In genomic region chr13:38223093-38223492, GRCh38 we compare ENCODE assay signal across 11 cellular contexts.
DNase-seq lines count a peak whose midpoint lies in the region; TF ChIP-seq lines count a peak whose summit lies in the region.
"Had no signal": no experiment of that assay in that cellular context is flagged by ENCODE, and none has a peak within 500 bp of the region (broad histone marks: within the 10 kb centered on the region; RNA-seq: fewer than 3 reads in every experiment).

No MANE protein-coding gene starts in this region.

- H2BK5ac ChIP-seq in H9 (ENCODE audit: insufficient read length, low read length) = no peak overlapping the region

- H3K18ac ChIP-seq in H9 (ENCODE audit: insufficient read length, low read depth, low read length) = no peak overlapping the region

- no peak overlapping the region for H3K4ac ChIP-seq in H9 (ENCODE audit: low read depth, low read length)

- no peaks in the 10 kb centered on the region for H3K27me3 ChIP-seq in H9 (ENCODE audit: insufficient read depth, low read length)
- H3K27me3 ChIP-seq: colonic mucosa had no signal

- peaks cover 0 to 3% of the 10 kb centered on the region in 2 experiments; a peak in 1 of 4 replicates for H3K4me1 Mint-ChIP-seq in H9
- H3K4me1 Mint-ChIP-seq: naive thymus-derived CD4-positive, alpha-beta T cell had no signal

- H3K27ac ChIP-seq in H9 (ENCODE audit: insufficient read length, low read depth, low read length) = no peak overlapping the region
- H3K27ac ChIP-seq: colonic mucosa had no signal

- H2BK15ac ChIP-seq in H9 (ENCODE audit: low read depth, low read length) = no peak overlapping the region

- H3T11ph ChIP-seq in H9 (ENCODE audit: low read length) = no peak overlapping the region

- H3K4me2 ChIP-seq in H9 (ENCODE audit: insufficient read depth, insufficient read length, low read length) = no peak overlapping the region

- H3K4me1 ChIP-seq in H9 (ENCODE audit: insufficient read depth, low read length) = no peaks in the 10 kb centered on the region
- H3K4me1 ChIP-seq: colonic mucosa had no signal

- in situ Hi-C loops in SK-MEL-5 (cut with HindIII; ENCODE audit: low pct_unique_long_range_greater_than_20kb, low sequenced_read_pairs) = no loop called here

- no peak overlapping the region for H3K23ac ChIP-seq in H9 (ENCODE audit: insufficient read length, low read depth, low read length)

- no peak overlapping the region for H2AFZ ChIP-seq in H9 (ENCODE audit: low read length)

- H3K56ac ChIP-seq in H9 (ENCODE audit: insufficient read length, low read depth, low read length) = no peak overlapping the region

- H3K23me2 ChIP-seq in H9 (ENCODE audit: insufficient read length, low read depth, low read length, poor library complexity, severe bottlenecking) = no peaks in the 10 kb centered on the region

- no peak overlapping the region for H2AK5ac ChIP-seq in H9 (ENCODE audit: insufficient read length, low read length)

- peak; percentile 76 for TF ChIP-seq CTCF in H9 (conservative IDR thresholded peaks at IDR 0.05)

- no peak overlapping the region for H4K91ac ChIP-seq in H9 (ENCODE audit: insufficient read length, low read depth, low read length)

- no peak overlapping the region for H3K4me3 Mint-ChIP-seq in H9
- H3K4me3 Mint-ChIP-seq: naive thymus-derived CD4-positive, alpha-beta T cell had no signal

- no peaks in the 10 kb centered on the region for H3K36me3 Mint-ChIP-seq in H9 (ENCODE audit: insufficient read depth in 1 of 3, low read depth in 3 of 3)
- H3K36me3 Mint-ChIP-seq: naive thymus-derived CD4-positive, alpha-beta T cell had no signal

- H3K79me2 ChIP-seq in H9 (ENCODE audit: insufficient read depth, low read length) = no peaks in the 10 kb centered on the region

- no peak overlapping the region for H4K5ac ChIP-seq in H9 (ENCODE audit: insufficient read length, low read depth, low read length)

- H2BK12ac ChIP-seq in H9 (ENCODE audit: insufficient read length, low read depth, low read length) = no peak overlapping the region

- no peak overlapping the region for H3K9ac ChIP-seq in H9 (ENCODE audit: extremely low read depth, insufficient read length, low read length)

- DNase-seq in A172 (ENCODE audit: low spot score) (peak; percentile 13), H9 (no peak), SK-MEL-5 (ENCODE audit: low read depth, low spot score) (peak; percentile 55), hepatic stellate cell (ENCODE audit: low spot score) (peak; percentile 0), NOMO-1 treated with DMSO at 0.1 percent for 48 hours (lab: John Stamatoyannopoulos, UW; ENCODE audit: unreplicated experiment) (no peak), germinal center (ENCODE audit: low spot score) (no peak), amygdala (lab: John Stamatoyannopoulos, UW) (no peak), LoVo (ENCODE audit: low spot score) (no peak)
- DNase-seq: Calu3; colonic mucosa; naive thymus-derived CD4-positive, alpha-beta T cell had no signal

- no peak overlapping the region for H3K14ac ChIP-seq in H9 (ENCODE audit: insufficient read depth, low read length)

- no peak overlapping the region for H2BK20ac ChIP-seq in H9 (ENCODE audit: low read depth, low read length, poor library complexity, severe bottlenecking)

- no peaks in the 10 kb centered on the region for H3K9me3 Mint-ChIP-seq in H9

- no peaks in the 10 kb centered on the region for H3K27me3 Mint-ChIP-seq in H9 (ENCODE audit: low read depth)

- no peak overlapping the region for H4K8ac ChIP-seq in H9 (replicated peaks; ENCODE audit: insufficient read length, low read depth, low read length)

- no peak overlapping the region for H3K27ac Mint-ChIP-seq in H9
- H3K27ac Mint-ChIP-seq: naive thymus-derived CD4-positive, alpha-beta T cell had no signal

- H3K9me3 ChIP-seq in H9 (ENCODE audit: control insufficient read depth, low read depth, low read length) = no peaks in the 10 kb centered on the region
- H3K9me3 ChIP-seq: colonic mucosa had no signal

- H3K79me1 ChIP-seq in H9 (ENCODE audit: insufficient read depth, low read depth, low read length, poor library complexity, severe bottlenecking) = no peaks in the 10 kb centered on the region

- no peak overlapping the region for H2BK120ac ChIP-seq in H9 (ENCODE audit: low read depth, low read length, poor library complexity, severe bottlenecking)

- no peaks in the 10 kb centered on the region for H4K20me1 ChIP-seq in H9 (ENCODE audit: control insufficient read depth, insufficient read depth, insufficient read length)

- no CpG with 5 or more reads among the region's 1 CpG for WGBS in H9 (ENCODE audit: extremely low coverage, insufficient read length, low lambda C conversion rate)

Comparison
In these comparisons a context has a peak if more than half of its experiments do, and no peak if none do; other contexts are left out.
1. DNase-seq: peak in A172 (single experiment), SK-MEL-5 (single experiment) and hepatic stellate cell (single experiment); none in H9 (single experiment), NOMO-1 treated with DMSO at 0.1 percent for 48 hours (single experiment), germinal center (single experiment), amygdala (0 of 56) and LoVo (single experiment).